ENCODE assay signal across 14 cellular contexts in the genomic region with DNA sequence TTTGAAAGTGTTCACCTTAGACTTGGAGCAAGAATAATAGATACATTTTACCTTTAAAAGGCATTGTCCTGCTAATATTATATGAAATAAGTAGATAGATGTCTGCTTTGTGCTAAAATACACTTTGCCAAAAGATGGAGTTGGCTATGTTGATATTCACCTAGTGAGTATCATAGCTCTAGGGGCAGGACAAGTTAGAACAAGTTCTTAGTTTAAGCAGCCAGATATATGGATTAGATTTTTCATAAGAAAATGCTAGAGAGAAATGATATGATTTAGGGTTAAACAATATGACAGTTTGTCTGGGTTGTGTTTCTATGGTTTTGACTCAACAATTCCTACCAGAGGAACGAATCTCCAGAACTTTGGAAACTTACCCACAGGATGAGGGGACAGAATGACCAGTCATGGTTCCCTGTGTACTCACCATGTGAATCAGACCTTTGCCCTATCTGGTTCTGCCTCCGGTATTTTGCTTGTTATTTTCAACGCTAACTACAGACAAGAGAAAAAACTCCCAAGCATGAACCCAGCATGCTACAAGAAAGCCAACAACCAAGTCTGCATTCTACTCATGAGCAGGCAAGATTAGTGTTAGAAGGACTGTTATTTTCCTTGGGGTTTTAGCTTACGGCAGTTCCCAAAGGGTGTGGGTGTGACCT. TPM values are rescaled to one million over a fixed set of nuclear protein-coding genes. Genes with fewer than 3 reads are reported as not detected.
DNase-seq lines count a peak whose midpoint lies in the region; ATAC-seq lines count a peak whose summit lies in the region.
"Had no signal": no experiment of that assay in that cellular context is flagged by ENCODE, and none has a peak within 500 bp of the region (broad histone marks: within the 10 kb centered on the region; RNA-seq: fewer than 3 reads in every experiment).

No MANE protein-coding gene starts in this region.

- H3K4me3 ChIP-seq in trophoblast cell (ENCODE audit: low read depth, low read length), result no peak overlapping the region

- no peak overlapping the region for H2BK120ac ChIP-seq in trophoblast cell (ENCODE audit: insufficient read depth, low read length, poor library complexity)

- H3K4me1 ChIP-seq in trophoblast cell (ENCODE audit: control insufficient read depth in 1 of 2, insufficient read depth in 2 of 2, low read length in 2 of 2), result peaks cover 0 to 4% of the 10 kb centered on the region in 2 experiments

- H2BK5ac ChIP-seq in trophoblast cell (ENCODE audit: low read depth, low read length, poor library complexity), result no peak overlapping the region

- H4K8ac ChIP-seq in trophoblast cell (ENCODE audit: low read depth, low read length), result peak overlapping the region; percentile 42

- ATAC-seq in activated naive CD8-positive, alpha-beta T cell treated with anti-CD3 and anti-CD28 coated beads, Interleukin-2, amount 50 U/mL, for 24 hours, result peak; percentile 67
- ATAC-seq in GM21526 (IDR thresholded peaks at IDR 0.05; ENCODE audit: low FRiP score, unreplicated experiment), result no peak
- ATAC-seq: natural killer cell treated with Interleukin-12 subunit alpha and Interleukin-12 subunit beta and Interleukin-15 and Interleukin-18, amount 100 ng/mL, for 72 hours had no signal

- H4K91ac ChIP-seq in trophoblast cell (ENCODE audit: low read depth, low read length), result peak overlapping the region; percentile 21

- H3K4me1 Mint-ChIP-seq in activated T-cell treated with anti-CD3 and anti-CD28 coated beads, Interleukin-2, amount 50 U/mL, for 24 hours (ENCODE audit: low read depth), result peaks cover 57% of the 10 kb centered on the region
- peaks cover 56% of the 10 kb centered on the region for H3K4me1 Mint-ChIP-seq in activated naive CD8-positive, alpha-beta T cell treated with anti-CD3 and anti-CD28 coated beads, Interleukin-2, amount 50 U/mL, for 24 hours

- H2BK12ac ChIP-seq in trophoblast cell (ENCODE audit: low read length), result no peak overlapping the region

- no CpG with 5 or more reads among the region's 4 CpGs for WGBS in trophoblast cell (ENCODE audit: extremely low coverage, insufficient coverage, insufficient read length)

- no peaks in the 10 kb centered on the region for H3K27me3 Mint-ChIP-seq in activated T-cell treated with anti-CD3 and anti-CD28 coated beads, Interleukin-2, amount 50 U/mL, for 24 hours
- no peaks in the 10 kb centered on the region for H3K27me3 Mint-ChIP-seq in activated naive CD8-positive, alpha-beta T cell treated with anti-CD3 and anti-CD28 coated beads, Interleukin-2, amount 50 U/mL, for 24 hours

- H3K36me3 ChIP-seq in trophoblast cell (ENCODE audit: control insufficient read depth in 1 of 2, insufficient read depth in 2 of 2, low read length in 2 of 2), result no peaks in the 10 kb centered on the region

- DNase-seq in activated T-cell treated with anti-CD3 and anti-CD28 coated beads, Interleukin-2, amount 50 U/mL, for 24 hours, result no peak
- DNase-seq in activated T-cell treated with anti-CD3 and anti-CD28 coated beads for 4 hours (no peak), RKO (ENCODE audit: low spot score) (peak; percentile 6), trophoblast cell (peak; percentile 47 to 54), ACHN (no peak)
- DNase-seq in activated naive CD8-positive, alpha-beta T cell treated with anti-CD3 and anti-CD28 coated beads, Interleukin-2, amount 50 U/mL, for 24 hours, result no peak
- no peak for DNase-seq in activated CD4-positive, CD25-positive, alpha-beta regulatory T cell treated with anti-CD3 and anti-CD28 coated beads, Interleukin-2, amount 50 U/mL, for 72 hours
- DNase-seq: activated gamma-delta T cell; Karpas-422; NCI-H2081 treated with DMSO at 0.1 percent for 48 hours; stimulated activated CD8-positive, alpha-beta memory T cell treated with anti-CD3 and anti-CD28 coated beads, Interleukin-4, amount 100 ng/mL, for 48 hours; T1000 had no signal

- no peaks in the 10 kb centered on the region for H3K27me3 ChIP-seq in trophoblast cell (ENCODE audit: insufficient read depth, low read length)

- peaks cover 39% of the 10 kb centered on the region for H3K36me3 Mint-ChIP-seq in activated T-cell treated with anti-CD3 and anti-CD28 coated beads, Interleukin-2, amount 50 U/mL, for 24 hours (ENCODE audit: low read depth)
- peaks cover 25% of the 10 kb centered on the region for H3K36me3 Mint-ChIP-seq in activated naive CD8-positive, alpha-beta T cell treated with anti-CD3 and anti-CD28 coated beads, Interleukin-2, amount 50 U/mL, for 24 hours (ENCODE audit: low read depth)
- H3K36me3 Mint-ChIP-seq: natural killer cell treated with Interleukin-12 subunit alpha and Interleukin-12 subunit beta and Interleukin-15 and Interleukin-18, amount 100 ng/mL, for 72 hours had no signal

- H2AK5ac ChIP-seq in trophoblast cell (ENCODE audit: low read length), result no peak overlapping the region

- no peak overlapping the region for H4K12ac ChIP-seq in trophoblast cell (ENCODE audit: low read depth, low read length)

- no peak overlapping the region for H3K23ac ChIP-seq in trophoblast cell (ENCODE audit: low read length)

- no peak overlapping the region for H3K27ac ChIP-seq in trophoblast cell (ENCODE audit: low read depth, low read length)

- no peak overlapping the region for H3K18ac ChIP-seq in trophoblast cell (ENCODE audit: low read length)

- H3K9me3 Mint-ChIP-seq in activated T-cell treated with anti-CD3 and anti-CD28 coated beads, Interleukin-2, amount 50 U/mL, for 24 hours, result no peaks in the 10 kb centered on the region
- H3K9me3 Mint-ChIP-seq in activated naive CD8-positive, alpha-beta T cell treated with anti-CD3 and anti-CD28 coated beads, Interleukin-2, amount 50 U/mL, for 24 hours, result no peaks in the 10 kb centered on the region
- H3K9me3 Mint-ChIP-seq: natural killer cell treated with Interleukin-12 subunit alpha and Interleukin-12 subunit beta and Interleukin-15 and Interleukin-18, amount 100 ng/mL, for 72 hours had no signal

- no peak overlapping the region for H3K4ac ChIP-seq in trophoblast cell (ENCODE audit: low read depth, low read length)

- in situ Hi-C loops in ACHN (cut with HindIII; ENCODE audit: low pct_ligation_motif_present, low pct_unique_long_range_greater_than_20kb, low sequenced_read_pairs), result no loop called here

- H3K79me1 ChIP-seq in trophoblast cell (ENCODE audit: low read length), result no peaks in the 10 kb centered on the region

- no peaks in the 10 kb centered on the region for H3K9me3 ChIP-seq in trophoblast cell (ENCODE audit: insufficient read depth, low read depth, low read length)

- H2AFZ ChIP-seq in trophoblast cell (ENCODE audit: insufficient read depth, low read length, poor library complexity), result no peak overlapping the region

- no peak overlapping the region for H3K14ac ChIP-seq in trophoblast cell (ENCODE audit: low read length)

- H3K79me2 ChIP-seq in trophoblast cell (ENCODE audit: control insufficient read depth, insufficient read depth, low read length, poor library complexity), result no peaks in the 10 kb centered on the region

- no peak overlapping the region for H3K9ac ChIP-seq in trophoblast cell (ENCODE audit: low read length)

- peak overlapping the region; percentile 97 for H3K27ac Mint-ChIP-seq in activated T-cell treated with anti-CD3 and anti-CD28 coated beads, Interleukin-2, amount 50 U/mL, for 24 hours
- peak overlapping the region; percentile 96 for H3K27ac Mint-ChIP-seq in activated naive CD8-positive, alpha-beta T cell treated with anti-CD3 and anti-CD28 coated beads, Interleukin-2, amount 50 U/mL, for 24 hours

- no peak overlapping the region for H3K4me2 ChIP-seq in trophoblast cell (ENCODE audit: low read length)

- H3K4me3 Mint-ChIP-seq in activated T-cell treated with anti-CD3 and anti-CD28 coated beads, Interleukin-2, amount 50 U/mL, for 24 hours, result peak overlapping the region; percentile 95
- H3K4me3 Mint-ChIP-seq in activated naive CD8-positive, alpha-beta T cell treated with anti-CD3 and anti-CD28 coated beads, Interleukin-2, amount 50 U/mL, for 24 hours, result peak overlapping the region; percentile 90

RNA-seq across cellular contexts. Expression of gene F5, which starts 1.7 kb away (rescaled TPM):
- 0.53 and 0.57 TPM in 2 replicates for polyA plus RNA-seq in trophoblast cell (2013)

RNA-seq across cellular contexts. Expression of gene SELP, which starts 45.3 kb away (rescaled TPM):
- 0.03 and 0.07 TPM in 2 replicates for polyA plus RNA-seq in trophoblast cell (2013)

Comparison
In these comparisons a context has a peak if more than half of its experiments do, and no peak if none do; other contexts are left out.
1. DNase-seq: peak in RKO (single experiment) and trophoblast cell (2 of 2); none in activated T-cell treated with anti-CD3 and anti-CD28 coated beads, Interleukin-2, amount 50 U/mL, for 24 hours (single experiment), activated T-cell treated with anti-CD3 and anti-CD28 coated beads for 4 hours (single experiment), activated naive CD8-positive, alpha-beta T cell treated with anti-CD3 and anti-CD28 coated beads, Interleukin-2, amount 50 U/mL, for 24 hours (single experiment), ACHN (single experiment) and activated CD4-positive, CD25-positive, alpha-beta regulatory T cell treated with anti-CD3 and anti-CD28 coated beads, Interleukin-2, amount 50 U/mL, for 72 hours (single experiment).